19 cellular contexts compared by ENCODE assay signal in genomic region chr20:1207293-1207884, GRCh38. TPM values are rescaled to one million over a fixed set of nuclear protein-coding genes. Genes with fewer than 3 reads are reported as not detected.
DNase-seq lines count a peak whose midpoint lies in the region; ATAC-seq, FAIRE-seq and TF ChIP-seq lines count a peak whose summit lies in the region.
"Had no signal": no experiment of that assay in that cellular context is flagged by ENCODE, and none has a peak within 500 bp of the region (broad histone marks: within the 10 kb centered on the region; RNA-seq: fewer than 3 reads in every experiment).

No MANE protein-coding gene starts in this region.

- no peak overlapping the region for H3K56ac ChIP-seq in H1 (replicated peaks; ENCODE audit: insufficient read length, low read depth, low read length)

- no peaks in the 10 kb centered on the region for H3K79me2 ChIP-seq in H1 (ENCODE audit: control insufficient read depth in 1 of 2, insufficient read depth in 2 of 2, low read length in 2 of 2)

- H3K23me2 ChIP-seq in H1 (ENCODE audit: low read depth, low read length): no peaks in the 10 kb centered on the region

- DNase-seq in left ventricle myocardium inferior: no peak
- no peak for DNase-seq in heart right ventricle
- DNase-seq in SK-MEL-5 (ENCODE audit: low read depth, low spot score): peak; percentile 39
- DNase-seq in H1 (ENCODE audit: low read depth in 1 of 2, low spot score in 2 of 2): peak in 1 of 2 experiments; percentile 23
- DNase-seq in substantia nigra (lab: John Stamatoyannopoulos, UW): no peak
- DNase-seq in NCI-H446 treated with DMSO at 0.1 percent for 48 hours (lab: John Stamatoyannopoulos, UW): no peak
- no peak for DNase-seq in left colon
- DNase-seq: Calu3; CD4-positive, CD25-positive, alpha-beta regulatory T cell; DMS 273 treated with DMSO at 0.1 percent for 48 hours; GOT3; HFFc6; KBM-7 had no signal

- CTCF ChIA-PET in H1 (lab: Charles Lee; ENCODE audit: partially characterized antibody): interaction anchor here (1.1 to 11.9 kb wide), 4 partner anchors 20 to 204 kb away, joined by 3 to 101 read pairs (median 4); no protein-coding TSS in a partner anchor

- 86 to 95% methylated on average over 3 of the region's 3 CpGs for WGBS in heart right ventricle, 2 donors
- 87% methylated on average over 3 of the region's 3 CpGs; no CpG with 5 or more reads in 1 of the 2 experiments for WGBS in H1 (ENCODE audit: extremely low coverage in 1 of 2, insufficient coverage in 1 of 2, insufficient read length in 1 of 2, insufficient replicate concordance in 2 of 2, low coverage in 1 of 2, low lambda C conversion rate in 2 of 2, missing lambda C conversion rate in 1 of 2), 2 experiments

- H2BK12ac ChIP-seq in H1 (ENCODE audit: low read depth, low read length): no peak overlapping the region

- intact Hi-C loops in left ventricle myocardium inferior (cut with micrococcal nuclease): no loop called here
- intact Hi-C loops in heart right ventricle (cut with DNase I): no loop called here
- intact Hi-C loops in left colon (cut with DNase I, micrococcal nuclease): loop anchor here in 1 of 2 donors (10.0 kb wide), 1 partner anchor 103 kb away; no protein-coding TSS in a partner anchor

- no peak overlapping the region for H3K23ac ChIP-seq in H1 (ENCODE audit: insufficient read length)

- H2BK15ac ChIP-seq in H1 (ENCODE audit: low read length): no peak overlapping the region

- H3K36me3 ChIP-seq in left ventricle myocardium inferior (no peaks in the 10 kb centered on the region), heart right ventricle (no peaks in the 10 kb centered on the region), H1 (ENCODE audit: control insufficient read depth in 2 of 4, insufficient read depth in 4 of 4, low read length in 3 of 4) (no peaks in the 10 kb centered on the region)
- H3K36me3 ChIP-seq: BLaER1 treated with 17β-estradiol and CSF1 and Interleukin-3, amounts not matched to agents 10 nM and 100 nM; HAP-1 had no signal

- peaks cover 17% of the 10 kb centered on the region for H3K4me1 ChIP-seq in left ventricle myocardium inferior
- peaks cover 0 to 32% (median 0%) of the 10 kb centered on the region in 9 donors for H3K4me1 ChIP-seq in heart right ventricle
- H3K4me1 ChIP-seq in H1 (replicated peaks in 1 of 4; ENCODE audit: control insufficient read depth in 3 of 4, insufficient read depth in 4 of 4, low read length in 3 of 4): peaks cover 0 to 6% (median 0%) of the 10 kb centered on the region in 4 experiments; a peak in 2 of 7 replicates
- H3K4me1 ChIP-seq: HAP-1 had no signal

- H4K91ac ChIP-seq in H1 (replicated peaks; ENCODE audit: insufficient read length, low read length): no peak overlapping the region

- H2AK5ac ChIP-seq in H1 (ENCODE audit: low read depth, low read length): no peak overlapping the region

- in situ Hi-C loops in SK-MEL-5 (cut with HindIII; ENCODE audit: low pct_unique_long_range_greater_than_20kb, low sequenced_read_pairs): no loop called here

- H3K9me3 ChIP-seq in left ventricle myocardium inferior (replicated peaks) (no peaks in the 10 kb centered on the region), heart right ventricle (no peaks in the 10 kb centered on the region), H1 (ENCODE audit: insufficient read depth in 2 of 2, low read depth in 1 of 2, low read length in 1 of 2) (no peaks in the 10 kb centered on the region)
- H3K9me3 ChIP-seq: BLaER1 treated with 17β-estradiol and CSF1 and Interleukin-3, amounts not matched to agents 10 nM and 100 nM; HAP-1 had no signal

- TF ChIP-seq RAD21 in H1 (IDR thresholded peaks at IDR 0.05 in 1 of 2, conservative IDR thresholded peaks at IDR 0.05 in 1 of 2; ENCODE audit: low read depth in 2 of 2, low read length in 2 of 2): no peak

- no peak overlapping the region for H3K9ac ChIP-seq in H1 (replicated peaks in 1 of 4; ENCODE audit: extremely low read depth in 1 of 4, low read depth in 3 of 4, low read length in 3 of 4)
- H3K9ac ChIP-seq: BLaER1 treated with 17β-estradiol and CSF1 and Interleukin-3, amounts not matched to agents 10 nM and 100 nM had no signal

- no peak for ATAC-seq in heart right ventricle
- no peak for ATAC-seq in left colon

- H4K8ac ChIP-seq in H1 (ENCODE audit: extremely low read depth, insufficient read depth, low read length): no peak overlapping the region

- H3K14ac ChIP-seq in H1 (ENCODE audit: insufficient read length): no peak overlapping the region

- no peak overlapping the region for H2BK120ac ChIP-seq in H1 (replicated peaks; ENCODE audit: low read depth, low read length)

- H2BK5ac ChIP-seq in H1 (ENCODE audit: low read depth, low read length): no peak overlapping the region

- H3K27ac ChIP-seq in left ventricle myocardium inferior (replicated peaks) (peak overlapping the region; percentile 69), heart right ventricle (peak overlapping the region in 3 of 10 donors; percentile 34 to 62 (median 46)), H1 (ENCODE audit: low read depth, low read length) (no peak overlapping the region), substantia nigra (ENCODE audit: low read depth, low read length, poor library complexity, severe bottlenecking) (no peak overlapping the region)
- H3K27ac ChIP-seq: 22Rv1; BLaER1 treated with 17β-estradiol and CSF1 and Interleukin-3, amounts not matched to agents 10 nM and 100 nM had no signal

- TF ChIP-seq EP300 in H1 (IDR thresholded peaks at IDR 0.05; ENCODE audit: borderline replicate concordance in 1 of 2, low read depth in 2 of 2, low read length in 2 of 2): no peak

- H4K5ac ChIP-seq in H1 (ENCODE audit: insufficient read length, low read depth, low read length): no peak overlapping the region

- POLR2A ChIA-PET in H1 (lab: Charles Lee; ENCODE audit: partially characterized antibody): interaction anchor here (1.6 kb wide), 1 partner anchor 9 kb away, joined by 4 read pairs; no protein-coding TSS in a partner anchor

- H3K18ac ChIP-seq in H1 (ENCODE audit: extremely low read depth, low read length): no peak overlapping the region

- no peak overlapping the region for H3K4ac ChIP-seq in H1 (replicated peaks; ENCODE audit: insufficient read length, low read depth, low read length)

- TF ChIP-seq CTCF in left ventricle myocardium inferior (IDR thresholded peaks at IDR 0.05; ENCODE audit: borderline replicate concordance): no peak
- no peak for TF ChIP-seq CTCF in heart right ventricle (IDR thresholded peaks at IDR 0.05)
- TF ChIP-seq CTCF in H1 (IDR thresholded peaks at IDR 0.05; ENCODE audit: control extremely low read depth in 1 of 3, insufficient read depth in 1 of 3, low read depth in 1 of 3, low read length in 3 of 3): no peak

- no peak overlapping the region for H2BK20ac ChIP-seq in H1 (ENCODE audit: low read length)

- no peak overlapping the region for H3K4me2 ChIP-seq in H1 (ENCODE audit: insufficient read depth in 1 of 2, low read depth in 2 of 2, low read length in 2 of 2)
- H3K4me2 ChIP-seq: BLaER1 treated with 17β-estradiol and CSF1 and Interleukin-3, amounts not matched to agents 10 nM and 100 nM had no signal

- H3K79me1 ChIP-seq in H1 (ENCODE audit: low read depth, low read length): no peaks in the 10 kb centered on the region

- H2AFZ ChIP-seq in H1 (ENCODE audit: low read length): 0 out of 2 replicates have a peak overlapping the region, but pooled peaks have one; percentile 9

- no peak for FAIRE-seq in H1 (lab: Jason Lieb, UNC)
- FAIRE-seq: GM12891, HTR-8/SVneo had no signal

- no peak for TF ChIP-seq POLR2A in H1 (IDR thresholded peaks at IDR 0.05; ENCODE audit: control extremely low read depth in 1 of 2, low read depth in 2 of 2, low read length in 2 of 2)

- H4K20me1 ChIP-seq in H1 (replicated peaks in 1 of 2; ENCODE audit: control insufficient read depth in 1 of 2, insufficient read depth in 2 of 2, low read length in 2 of 2): no peaks in the 10 kb centered on the region
- H4K20me1 ChIP-seq: BLaER1 treated with 17β-estradiol and CSF1 and Interleukin-3, amounts not matched to agents 10 nM and 100 nM had no signal

- H3K27me3 ChIP-seq in left ventricle myocardium inferior (ENCODE audit: low read depth) (peaks cover 19% of the 10 kb centered on the region), heart right ventricle (peaks cover 0 to 4% (median 0%) of the 10 kb centered on the region in 7 donors), H1 (replicated peaks in 1 of 4; ENCODE audit: control insufficient read depth in 3 of 4, extremely low read depth in 1 of 4, insufficient read depth in 3 of 4, low read length in 3 of 4) (peaks cover 0 to under 1% (median 0%) of the 10 kb centered on the region in 4 experiments; a peak in 1 of 7 replicates)
- H3K27me3 ChIP-seq: BLaER1 treated with 17β-estradiol and CSF1 and Interleukin-3, amounts not matched to agents 10 nM and 100 nM had no signal

- H3K4me3 ChIP-seq in left ventricle myocardium inferior (no peak overlapping the region), heart right ventricle (no peak overlapping the region), H1 (ENCODE audit: extremely low read depth in 1 of 4, insufficient read depth in 2 of 4, low read depth in 3 of 4, low read length in 4 of 4) (no peak overlapping the region)
- H3K4me3 ChIP-seq: BLaER1 treated with 17β-estradiol and CSF1 and Interleukin-3, amounts not matched to agents 10 nM and 100 nM; HAP-1 had no signal

RNA-seq across cellular contexts. Expression of gene C20orf202, which starts 4.1 kb away (rescaled TPM):
- total RNA-seq in left ventricle myocardium inferior: 0.41 TPM
- total RNA-seq in heart right ventricle: under 1 TPM in 6 of 10 donors, not detected in 4; 0.18 to 0.90 (median 0.38) TPM
- under 1 TPM; 0.23 to 0.80 TPM for polyA plus RNA-seq in heart right ventricle
- not detected in 2 replicates for total RNA-seq in SK-MEL-5 (2014; rRNA removed; shearing (Covaris generic))
- not detected in 2 replicates for polyA plus RNA-seq in SK-MEL-5 (2015; cell fraction: cytosol; rRNA removed)
- polyA plus RNA-seq in SK-MEL-5 (2015; cell fraction: nucleus; rRNA removed): not detected in 2 replicates
- not detected in 2 replicates for total RNA-seq in H1 (2021; fragmentation: NEBNext Ultra II Directional; extraction: Animal tissue kit (Norgen Biotek cat#: 25700))
- polyA plus RNA-seq in H1 (2011; rRNA removed): 0.11 and 0.12 TPM in 2 replicates
- polyA plus RNA-seq in H1 (2011; cell fraction: cytosol; rRNA removed): 0.08 TPM
- polyA plus RNA-seq in H1 (2011; cell fraction: nucleus; rRNA removed): 0.09 TPM
- polyA plus RNA-seq in H1 (2012, experiment 1 of 2): 0.17 TPM in 1 of 4 replicates, not detected in the others
- polyA plus RNA-seq in H1 (2012, experiment 2 of 2): not detected
- 0.08 TPM for polyA plus RNA-seq in H1 (2013, experiment 1 of 2)
- 0.04 TPM for polyA plus RNA-seq in H1 (2013, experiment 2 of 2)
- 0.17 TPM in 1 of 2 replicates, not detected in the other for polyA minus RNA-seq in H1 (2011; rRNA and poly(A)+ RNA removed)
- polyA minus RNA-seq in H1 (2011; cell fraction: cytosol; rRNA and poly(A)+ RNA removed): not detected
- not detected for polyA minus RNA-seq in H1 (2011; cell fraction: nucleus; rRNA and poly(A)+ RNA removed)
- under 1 TPM; 0.18 to 0.59 TPM for total RNA-seq in left colon
- total RNA-seq: Calu3, Daoy, HFFc6 had no signal
- polyA plus RNA-seq: CD4-positive, CD25-positive, alpha-beta regulatory T cell had no signal

RNA-seq across cellular contexts. Expression of gene RAD21L1, which starts 18.5 kb away (rescaled TPM):
- total RNA-seq in left ventricle myocardium inferior (not detected), heart right ventricle (not detected), left colon (not detected)
- polyA plus RNA-seq in heart right ventricle (not detected), H1 (2011; rRNA removed) (0.06 TPM in 1 of 2 replicates, not detected in the other)
- total RNA-seq in SK-MEL-5 (2014; rRNA removed; shearing (Covaris generic)): 0.11 TPM in 1 of 2 replicates, not detected in the other
- 0.08 TPM in 1 of 2 replicates, not detected in the other for polyA plus RNA-seq in SK-MEL-5 (2015; cell fraction: cytosol; rRNA removed)
- polyA plus RNA-seq in SK-MEL-5 (2015; cell fraction: nucleus; rRNA removed): not detected in 2 replicates
- total RNA-seq in H1 (2021; fragmentation: NEBNext Ultra II Directional; extraction: Animal tissue kit (Norgen Biotek cat#: 25700)): 0.26 and 0.48 TPM in 2 replicates
- polyA plus RNA-seq in H1 (2011; cell fraction: cytosol; rRNA removed): 0.13 TPM
- 0.06 TPM for polyA plus RNA-seq in H1 (2011; cell fraction: nucleus; rRNA removed)
- 0.16 TPM in 1 of 4 replicates, not detected in the others for polyA plus RNA-seq in H1 (2012, experiment 1 of 2)
- polyA plus RNA-seq in H1 (2012, experiment 2 of 2): not detected
- polyA plus RNA-seq in H1 (2013, experiment 1 of 2): 0.16 TPM
- 0.07 TPM for polyA plus RNA-seq in H1 (2013, experiment 2 of 2)
- 0.56 TPM in 1 of 2 replicates, not detected in the other for polyA minus RNA-seq in H1 (2011; rRNA and poly(A)+ RNA removed)
- not detected for polyA minus RNA-seq in H1 (2011; cell fraction: cytosol; rRNA and poly(A)+ RNA removed)
- polyA minus RNA-seq in H1 (2011; cell fraction: nucleus; rRNA and poly(A)+ RNA removed): not detected
- total RNA-seq: Calu3; CD4-positive, CD25-positive, alpha-beta regulatory T cell had no signal

RNA-seq across cellular contexts. Expression of gene TMEM74B, which starts 22.6 kb away (rescaled TPM):
- 4.2 TPM for total RNA-seq in left ventricle myocardium inferior
- total RNA-seq in heart right ventricle: 1 to 10 TPM; 1.5 to 5.1 (median 2.4) TPM
- 10 to 100 TPM in 1 of 2 donors, 1 to 10 TPM in 1; 1.5 to 17.5 TPM for polyA plus RNA-seq in heart right ventricle
- 3.9 and 5.7 TPM in 2 replicates for total RNA-seq in SK-MEL-5 (2014; rRNA removed; shearing (Covaris generic))
- polyA plus RNA-seq in SK-MEL-5 (2015; cell fraction: cytosol; rRNA removed): 1.9 TPM in 2 replicates
- polyA plus RNA-seq in SK-MEL-5 (2015; cell fraction: nucleus; rRNA removed): 62.0 and 65.1 TPM in 2 replicates
- total RNA-seq in H1 (2021; fragmentation: NEBNext Ultra II Directional; extraction: Animal tissue kit (Norgen Biotek cat#: 25700)): 2.8 and 4.0 TPM in 2 replicates
- 6.4 and 7.8 TPM in 2 replicates for polyA plus RNA-seq in H1 (2011; rRNA removed)
- 6.9 TPM for polyA plus RNA-seq in H1 (2011; cell fraction: cytosol; rRNA removed)
- 35.6 TPM for polyA plus RNA-seq in H1 (2011; cell fraction: nucleus; rRNA removed)
- 6.5 to 8.5 TPM (median 7.9 TPM) in 4 replicates for polyA plus RNA-seq in H1 (2012, experiment 1 of 2)
- 2.8 TPM for polyA plus RNA-seq in H1 (2012, experiment 2 of 2)
- 4.5 TPM for polyA plus RNA-seq in H1 (2013, experiment 1 of 2)
- 3.7 TPM for polyA plus RNA-seq in H1 (2013, experiment 2 of 2)
- 1.4 and 1.5 TPM in 2 replicates for polyA minus RNA-seq in H1 (2011; rRNA and poly(A)+ RNA removed)
- polyA minus RNA-seq in H1 (2011; cell fraction: cytosol; rRNA and poly(A)+ RNA removed): 2.2 TPM
- 4.7 TPM for polyA minus RNA-seq in H1 (2011; cell fraction: nucleus; rRNA and poly(A)+ RNA removed)
- 1 to 10 TPM; 2.2 to 3.4 TPM for total RNA-seq in left colon
- total RNA-seq: CD4-positive, CD25-positive, alpha-beta regulatory T cell; HFFc6 had no signal
- polyA plus RNA-seq: CD4-positive, CD25-positive, alpha-beta regulatory T cell had no signal

RNA-seq across cellular contexts. Expression of gene SNPH, which starts 58.7 kb away (rescaled TPM):
- total RNA-seq in left ventricle myocardium inferior: 11.2 TPM
- 10 to 100 TPM in 6 of 10 donors, 1 to 10 TPM in 4; 6.0 to 14.3 (median 11.3) TPM for total RNA-seq in heart right ventricle
- polyA plus RNA-seq in heart right ventricle: 1 to 10 TPM; 1.5 to 4.8 TPM
- 9.4 and 10.7 TPM in 2 replicates for total RNA-seq in SK-MEL-5 (2014; rRNA removed; shearing (Covaris generic))
- 13.2 and 15.7 TPM in 2 replicates for polyA plus RNA-seq in SK-MEL-5 (2015; cell fraction: cytosol; rRNA removed)
- polyA plus RNA-seq in SK-MEL-5 (2015; cell fraction: nucleus; rRNA removed): 12.8 and 17.3 TPM in 2 replicates
- 4.0 and 4.9 TPM in 2 replicates for total RNA-seq in H1 (2021; fragmentation: NEBNext Ultra II Directional; extraction: Animal tissue kit (Norgen Biotek cat#: 25700))
- 0.98 and 1.5 TPM in 2 replicates for polyA plus RNA-seq in H1 (2011; rRNA removed)
- 1.0 TPM for polyA plus RNA-seq in H1 (2011; cell fraction: cytosol; rRNA removed)
- 2.5 TPM for polyA plus RNA-seq in H1 (2011; cell fraction: nucleus; rRNA removed)
- polyA plus RNA-seq in H1 (2012, experiment 1 of 2): 2.0 to 3.4 TPM (median 3.1 TPM) in 4 replicates
- polyA plus RNA-seq in H1 (2012, experiment 2 of 2): 2.5 TPM
- polyA plus RNA-seq in H1 (2013, experiment 1 of 2): 1.8 TPM
- 1.7 TPM for polyA plus RNA-seq in H1 (2013, experiment 2 of 2)
- 0.50 and 0.59 TPM in 2 replicates for polyA minus RNA-seq in H1 (2011; rRNA and poly(A)+ RNA removed)
- polyA minus RNA-seq in H1 (2011; cell fraction: cytosol; rRNA and poly(A)+ RNA removed): 1.2 TPM
- polyA minus RNA-seq in H1 (2011; cell fraction: nucleus; rRNA and poly(A)+ RNA removed): 2.1 TPM
- 1 to 10 TPM; 1.4 to 2.4 TPM for total RNA-seq in left colon
